Comparison of ENCODE assay signal across 25 cellular contexts in the genomic region with DNA sequence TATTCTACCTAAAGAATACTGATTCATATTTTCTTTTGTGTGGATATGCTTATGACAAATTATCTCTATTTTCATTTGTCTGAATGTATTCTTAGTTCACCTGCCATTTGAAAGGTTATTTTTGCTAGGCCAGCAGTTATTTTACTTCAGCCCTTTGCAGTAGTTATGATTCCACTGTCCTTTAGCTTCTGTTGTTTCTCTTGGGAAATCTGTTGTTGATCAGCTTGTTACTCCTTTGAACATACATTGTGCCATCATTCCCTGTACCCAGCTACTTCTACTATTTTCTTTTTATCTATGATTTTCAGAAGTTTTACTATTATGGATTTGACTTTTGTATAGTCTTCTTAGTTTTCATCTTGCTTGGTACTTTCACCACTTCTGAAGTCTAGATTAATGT. TPM values are rescaled to one million over a fixed set of nuclear protein-coding genes. Genes with fewer than 3 reads are reported as not detected.
"Had no signal": no experiment of that assay in that cellular context is flagged by ENCODE, and none has a peak within 500 bp of the region (broad histone marks: within the 10 kb centered on the region; RNA-seq: fewer than 3 reads in every experiment).

No MANE protein-coding gene starts in this region.

- H3K4me1 Mint-ChIP-seq: T-cell had no signal

- H3K4me3 Mint-ChIP-seq: T-cell had no signal

- H3K9me2 ChIP-seq: SK-N-SH had no signal

- H3K36me3 ChIP-seq: MG63 had no signal

- H3K27me3 ChIP-seq: MG63 had no signal

- H3K4me2 ChIP-seq: SK-N-SH had no signal

- DNase-seq: IMR-90, Karpas-422, KG1, MG63, NCI-H1092, NCI-H1105 treated with DMSO at 0.1 percent for 48 hours, NCI-H1417 treated with DMSO at 0.1 percent for 48 hours, NCI-H146, NCI-H1694 treated with DMSO at 0.1 percent for 48 hours, NCI-H1930, NCI-H2081, NCI-H2107, NCI-H2227 treated with DMSO at 0.1 percent for 48 hours, NCI-H524 treated with DMSO at 0.1 percent for 48 hours, NCI-H69, NCI-H774, PC-3, SHP77, SK-N-SH, SW 1271, T-cell had no signal

- H3K9ac ChIP-seq: SK-N-SH had no signal

- ATAC-seq: Panc1, PC-3, T-cell had no signal

- H3K4me3 ChIP-seq: MG63 had no signal

- H3K9me3 Mint-ChIP-seq: T-cell had no signal

- H3K9me3 ChIP-seq: MG63, SK-N-SH had no signal

- H3K36me3 Mint-ChIP-seq: T-cell had no signal

- H3K27ac ChIP-seq: RWPE1 had no signal

- H3K27ac Mint-ChIP-seq: T-cell had no signal

RNA-seq across cellular contexts. Expression of gene RBM46, which starts 37.2 kb away (rescaled TPM):
- total RNA-seq: HT-29, IMR-90, NCI-H460, PC-3, T-cell had no signal
- polyA plus RNA-seq: IMR-90, SK-N-SH had no signal
